In genomic region chr14:87434680-87435079, GRCh38 we compare ENCODE assay signal across 21 cellular contexts.
A peak's percentile ranks its signal among the peaks of the same experiment; 100 is the strongest.
DNase-seq lines count a peak whose midpoint lies in the region; ATAC-seq, FAIRE-seq and TF ChIP-seq lines count a peak whose summit lies in the region.
"Had no signal": no experiment of that assay in that cellular context is flagged by ENCODE, and none has a peak within 500 bp of the region (broad histone marks: within the 10 kb centered on the region; RNA-seq: fewer than 3 reads in every experiment).

No MANE protein-coding gene starts in this region.

- no peak overlapping the region for H2AFZ ChIP-seq in neural progenitor cell (replicated peaks)
- H2AFZ ChIP-seq: GM23338 had no signal

- no peak for TF ChIP-seq CTCF in VCaP (conservative IDR thresholded peaks at IDR 0.05)
- no peak for TF ChIP-seq CTCF in neural progenitor cell (IDR thresholded peaks at IDR 0.05)

- H3K4me3 Mint-ChIP-seq in neural progenitor cell = no peak overlapping the region
- H3K4me3 Mint-ChIP-seq: CD8-positive, alpha-beta T cell; GM23338 had no signal

- peaks cover 5% of the 10 kb centered on the region for H3K4me1 Mint-ChIP-seq in neural progenitor cell

- FAIRE-seq in HTR-8/SVneo (lab: Jason Lieb, UNC) = no peak
- FAIRE-seq: D721Med, G401.6, GM12891, GM19239, H54, K562 had no signal

- H3K9me3 ChIP-seq in neural progenitor cell (ENCODE audit: low read depth) = no peaks in the 10 kb centered on the region
- H3K9me3 ChIP-seq: BLaER1, Caco-2 had no signal

- no peaks in the 10 kb centered on the region for H3K36me3 ChIP-seq in neural progenitor cell
- H3K36me3 ChIP-seq: BLaER1 had no signal

- H3K27ac ChIP-seq in VCaP (peak overlapping the region; percentile 68), neural progenitor cell (no peak overlapping the region)
- H3K27ac ChIP-seq: 22Rv1, BLaER1 had no signal

- no peaks in the 10 kb centered on the region for H3K79me2 ChIP-seq in neural progenitor cell (ENCODE audit: low read depth)

- H3K27me3 Mint-ChIP-seq in neural progenitor cell (ENCODE audit: insufficient read depth, low read depth) = no peaks in the 10 kb centered on the region

- H3K36me3 Mint-ChIP-seq in neural progenitor cell = no peaks in the 10 kb centered on the region
- no peaks in the 10 kb centered on the region for H3K36me3 Mint-ChIP-seq in activated naive CD4-positive, alpha-beta T cell treated with anti-CD3 and anti-CD28 coated beads, Interleukin-2, amount 50 U/mL, for 72 hours
- H3K36me3 Mint-ChIP-seq: CD8-positive, alpha-beta T cell had no signal

- no peak overlapping the region for H3K4me3 ChIP-seq in neural progenitor cell
- H3K4me3 ChIP-seq: BLaER1, GM23338, K562 had no signal

- no peaks in the 10 kb centered on the region for H3K9me3 Mint-ChIP-seq in neural progenitor cell
- peaks cover 6 to 9% of the 10 kb centered on the region in 2 donors for H3K9me3 Mint-ChIP-seq in activated naive CD4-positive, alpha-beta T cell treated with anti-CD3 and anti-CD28 coated beads, Interleukin-2, amount 50 U/mL, for 72 hours
- H3K9me3 Mint-ChIP-seq: GM23338 had no signal

- H4K20me1 ChIP-seq in neural progenitor cell (ENCODE audit: low read depth) = no peaks in the 10 kb centered on the region
- H4K20me1 ChIP-seq: BLaER1 had no signal

- no peak overlapping the region for H3K9ac ChIP-seq in neural progenitor cell
- H3K9ac ChIP-seq: BLaER1 had no signal

- ATAC-seq in activated naive CD4-positive, alpha-beta T cell treated with anti-CD3 and anti-CD28 coated beads, Interleukin-2, amount 50 U/mL, for 72 hours = no peak
- ATAC-seq: CD8-positive, alpha-beta T cell; GM23338; K562 had no signal

- H3K27ac Mint-ChIP-seq in neural progenitor cell = no peak overlapping the region
- no peak overlapping the region for H3K27ac Mint-ChIP-seq in activated naive CD4-positive, alpha-beta T cell treated with anti-CD3 and anti-CD28 coated beads, Interleukin-2, amount 50 U/mL, for 72 hours
- H3K27ac Mint-ChIP-seq: CD8-positive, alpha-beta T cell; GM23338 had no signal

- no peaks in the 10 kb centered on the region for H3K4me1 ChIP-seq in neural progenitor cell
- H3K4me1 ChIP-seq: BLaER1 had no signal

- H3F3A ChIP-seq in neural progenitor cell (ENCODE audit: low read depth) = no peaks in the 10 kb centered on the region

- H3K4me2 ChIP-seq in neural progenitor cell = no peak overlapping the region
- H3K4me2 ChIP-seq: BLaER1, GM23338 had no signal

- no peaks in the 10 kb centered on the region for H3K27me3 ChIP-seq in neural progenitor cell
- H3K27me3 ChIP-seq: BLaER1 had no signal

- peak; percentile 19 for DNase-seq in NCI-H748 (lab: John Stamatoyannopoulos, UW; ENCODE audit: unreplicated experiment)
- DNase-seq in NCI-H748 treated with DMSO at 0.1 percent for 48 hours (lab: John Stamatoyannopoulos, UW) = no peak
- peak; percentile 73 for DNase-seq in NCI-H146 treated with DMSO at 0.1 percent for 48 hours (lab: John Stamatoyannopoulos, UW; ENCODE audit: unreplicated experiment)
- peak; percentile 2 for DNase-seq in neural progenitor cell (ENCODE audit: low spot score)
- no peak for DNase-seq in HTR-8/SVneo (ENCODE audit: insufficient read length, low spot score)
- no peak for DNase-seq in activated naive CD4-positive, alpha-beta T cell treated with anti-CD3 and anti-CD28 coated beads, Interleukin-2, amount 50 U/mL, for 72 hours (ENCODE audit: low spot score in 2 of 2)
- DNase-seq in activated naive CD4-positive, alpha-beta T cell treated with anti-CD3 and anti-CD28 coated beads, Interleukin-2, amount 50 U/mL, for 16 hours = no peak
- DNase-seq: Caco-2; CD8-positive, alpha-beta T cell; HCEC 1CT; IMR-90 had no signal

Comparison
In these comparisons a context has a peak if more than half of its experiments do, and no peak if none do; other contexts are left out.
1. DNase-seq: peak in NCI-H748 (single experiment), NCI-H146 treated with DMSO at 0.1 percent for 48 hours (single experiment) and neural progenitor cell (single experiment); none in NCI-H748 treated with DMSO at 0.1 percent for 48 hours (single experiment), HTR-8/SVneo (single experiment), activated naive CD4-positive, alpha-beta T cell treated with anti-CD3 and anti-CD28 coated beads, Interleukin-2, amount 50 U/mL, for 72 hours (0 of 2) and activated naive CD4-positive, alpha-beta T cell treated with anti-CD3 and anti-CD28 coated beads, Interleukin-2, amount 50 U/mL, for 16 hours (single experiment).